In the genomic region with DNA sequence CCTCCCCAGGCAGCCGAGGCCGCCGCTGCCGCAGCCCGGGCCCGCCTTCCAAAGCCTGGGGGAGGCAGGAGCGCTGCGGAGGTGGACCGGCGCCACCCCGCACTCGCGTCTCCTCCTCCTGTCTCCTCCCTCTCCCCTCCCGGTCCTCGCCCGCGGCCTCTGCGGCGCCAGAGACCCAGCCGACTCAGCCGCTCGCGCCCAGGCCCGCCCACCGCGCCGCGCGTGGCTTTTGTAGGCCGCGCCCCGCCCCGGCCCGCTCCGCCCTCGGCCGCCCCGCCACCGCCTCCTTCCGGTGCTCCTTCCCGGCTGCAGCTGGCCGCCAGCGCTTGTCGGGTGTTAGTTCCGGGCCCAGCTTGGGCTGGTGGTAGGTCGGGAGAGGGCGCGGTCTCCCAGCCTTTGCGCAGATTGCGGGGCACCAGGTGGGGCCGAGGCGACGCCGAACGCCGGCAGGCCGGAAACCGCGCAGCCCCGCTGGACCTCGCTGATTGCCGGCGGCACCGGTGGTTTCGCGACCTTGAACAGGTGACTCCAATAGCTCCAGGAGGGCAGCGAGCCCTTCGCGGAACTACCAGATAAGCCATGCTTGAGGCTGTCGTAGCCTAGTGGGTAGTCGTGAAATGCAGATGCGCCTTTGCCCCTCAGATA, we compare ENCODE assay signal across 8 cellular contexts. TPM values are rescaled to one million over a fixed set of nuclear protein-coding genes. Genes with fewer than 3 reads are reported as not detected.
DNase-seq lines count a peak whose midpoint lies in the region; ATAC-seq lines count a peak whose summit lies in the region.

A gene with protein sequence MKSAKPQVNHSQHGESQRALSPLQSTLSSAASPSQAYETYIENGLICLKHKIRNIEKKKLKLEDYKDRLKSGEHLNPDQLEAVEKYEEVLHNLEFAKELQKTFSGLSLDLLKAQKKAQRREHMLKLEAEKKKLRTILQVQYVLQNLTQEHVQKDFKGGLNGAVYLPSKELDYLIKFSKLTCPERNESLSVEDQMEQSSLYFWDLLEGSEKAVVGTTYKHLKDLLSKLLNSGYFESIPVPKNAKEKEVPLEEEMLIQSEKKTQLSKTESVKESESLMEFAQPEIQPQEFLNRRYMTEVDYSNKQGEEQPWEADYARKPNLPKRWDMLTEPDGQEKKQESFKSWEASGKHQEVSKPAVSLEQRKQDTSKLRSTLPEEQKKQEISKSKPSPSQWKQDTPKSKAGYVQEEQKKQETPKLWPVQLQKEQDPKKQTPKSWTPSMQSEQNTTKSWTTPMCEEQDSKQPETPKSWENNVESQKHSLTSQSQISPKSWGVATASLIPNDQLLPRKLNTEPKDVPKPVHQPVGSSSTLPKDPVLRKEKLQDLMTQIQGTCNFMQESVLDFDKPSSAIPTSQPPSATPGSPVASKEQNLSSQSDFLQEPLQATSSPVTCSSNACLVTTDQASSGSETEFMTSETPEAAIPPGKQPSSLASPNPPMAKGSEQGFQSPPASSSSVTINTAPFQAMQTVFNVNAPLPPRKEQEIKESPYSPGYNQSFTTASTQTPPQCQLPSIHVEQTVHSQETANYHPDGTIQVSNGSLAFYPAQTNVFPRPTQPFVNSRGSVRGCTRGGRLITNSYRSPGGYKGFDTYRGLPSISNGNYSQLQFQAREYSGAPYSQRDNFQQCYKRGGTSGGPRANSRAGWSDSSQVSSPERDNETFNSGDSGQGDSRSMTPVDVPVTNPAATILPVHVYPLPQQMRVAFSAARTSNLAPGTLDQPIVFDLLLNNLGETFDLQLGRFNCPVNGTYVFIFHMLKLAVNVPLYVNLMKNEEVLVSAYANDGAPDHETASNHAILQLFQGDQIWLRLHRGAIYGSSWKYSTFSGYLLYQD (minus strand): TSS at position 202 of the 645 bp plus-strand sequence. CDS start 1,431 bp downstream, outside the sequence.

- H3K27me3 ChIP-seq in effector memory CD4-positive, alpha-beta T cell (replicated peaks; ENCODE audit: control insufficient read depth, insufficient read depth, low read length, poor library complexity, severe bottlenecking), result no peaks in the 10 kb centered on the region

- peaks cover 14% of the 10 kb centered on the region for H3K4me1 ChIP-seq in effector memory CD4-positive, alpha-beta T cell (ENCODE audit: control insufficient read depth, insufficient read depth, low read length, poor library complexity, severe bottlenecking)

- DNase-seq in COR-L47 (lab: John Stamatoyannopoulos, UW) (peak; percentile 81), HT1080 (ENCODE audit: low read depth) (peak; percentile 92), medulla oblongata (ENCODE audit: extremely low spot score) (peak; percentile 93)
- peak; percentile 85 for DNase-seq in NK-92 treated with Interleukin-12 subunit alpha and Interleukin-12 subunit beta, amount 100 ng/mL, for 24 hours (lab: John Stamatoyannopoulos, UW)
- DNase-seq in activated CD8-positive, alpha-beta memory T cell treated with anti-CD3 and anti-CD28 coated beads for 4 hours (ENCODE audit: low read depth in 2 of 2), result peak; percentile 87 to 90
- DNase-seq in effector memory CD4-positive, alpha-beta T cell, result peak; percentile 89 to 90 (median 90)
- DNase-seq in stimulated activated CD4-positive, alpha-beta T cell treated with anti-CD3 and anti-CD28 coated beads, TNF-alpha, amount 100 ng/mL, for 48 hours (ENCODE audit: low read depth in 3 of 3), result peak; percentile 86 to 89 (median 86)

- H3K9me3 ChIP-seq in effector memory CD4-positive, alpha-beta T cell (ENCODE audit: control insufficient read depth, low read length), result no peaks in the 10 kb centered on the region

- peak within 1 kb of the TSS; percentile 72 for H3K4me3 ChIP-seq in effector memory CD4-positive, alpha-beta T cell (ENCODE audit: insufficient read depth, low read depth, low read length, poor library complexity, severe bottlenecking)

- H3K27ac ChIP-seq in effector memory CD4-positive, alpha-beta T cell (ENCODE audit: insufficient read depth, low read length, poor library complexity, severe bottlenecking), result peak within 1 kb of the TSS; percentile 52

- no peaks in the 10 kb centered on the region for H3K36me3 ChIP-seq in effector memory CD4-positive, alpha-beta T cell (ENCODE audit: control insufficient read depth, insufficient read depth, low read length)

- peak; percentile 91 for ATAC-seq in GM21367 (IDR thresholded peaks at IDR 0.05; ENCODE audit: unreplicated experiment)

RNA-seq across cellular contexts. Expression of the gene that starts here (rescaled TPM):
- 20.8 and 26.7 TPM in 2 replicates for total RNA-seq in HT1080 (2014; rRNA removed; shearing (Covaris generic))
- polyA plus RNA-seq in HT1080 (2015; cell fraction: cytosol; rRNA removed), result 27.0 and 31.3 TPM in 2 replicates
- 324 and 354 TPM in 2 replicates for polyA plus RNA-seq in HT1080 (2015; cell fraction: nucleus; rRNA removed)

Comparison
In these comparisons a context has a peak if more than half of its experiments do, and no peak if none do; other contexts are left out.
1. Peak in every context shown above with its lines: DNase-seq, ATAC-seq, H3K4me3 ChIP-seq and H3K27ac ChIP-seq.